8 cellular contexts compared by ENCODE assay signal in genomic region chr20:62237772-62238568, GRCh38. TPM values are rescaled to one million over a fixed set of nuclear protein-coding genes. Genes with fewer than 3 reads are reported as not detected.
DNase-seq lines count a peak whose midpoint lies in the region; ATAC-seq and TF ChIP-seq lines count a peak whose summit lies in the region.

OSBPL2 (plus strand) TSS chr20:62238521; CDS start chr20:62256185, 17,664 bp downstream.

- H3K36me3 ChIP-seq in GM06990 (ENCODE audit: control insufficient read depth, insufficient read depth, low read length) (no peaks in the 10 kb centered on the region; the same call in 1 of the 2 replicates), osteoblast (ENCODE audit: insufficient read depth, low read length) (peaks cover 17% of the 10 kb centered on the region), thoracic aorta (no peaks in the 10 kb centered on the region)

- H3K4me2 ChIP-seq in osteoblast (ENCODE audit: insufficient read depth, low read length), result peak within 1 kb of the TSS; percentile 94

- H3K27me3 ChIP-seq in GM06990 (replicated peaks; ENCODE audit: control insufficient read depth, insufficient read depth, low read length) (no peaks in the 10 kb centered on the region), osteoblast (ENCODE audit: insufficient read depth, low read length) (no peaks in the 10 kb centered on the region), thoracic aorta (replicated peaks; ENCODE audit: insufficient read depth) (no peaks in the 10 kb centered on the region)

- TF ChIP-seq CTCF in GM06990 (IDR thresholded peaks at IDR 0.05; ENCODE audit: insufficient read depth, low read length, poor library complexity, severe bottlenecking) (no peak), osteoblast (IDR thresholded peaks at IDR 0.05; ENCODE audit: extremely low read depth, low read depth, low read length) (no peak), thoracic aorta (IDR thresholded peaks at IDR 0.05) (no peak)

- no peaks in the 10 kb centered on the region for H3K9me3 ChIP-seq in osteoblast (ENCODE audit: low read depth, low read length)
- no peaks in the 10 kb centered on the region for H3K9me3 ChIP-seq in thoracic aorta

- ATAC-seq in HG02610 (IDR thresholded peaks at IDR 0.05; ENCODE audit: unreplicated experiment), result peak; percentile 97
- ATAC-seq in activated naive CD4-positive, alpha-beta T cell treated with anti-CD3 and anti-CD28 coated beads, Interleukin-2, amount 50 U/mL, for 72 hours, result peak; percentile 98 to 99
- ATAC-seq in thoracic aorta (ENCODE audit: insufficient number of reproducible peaks, low FRiP score, low read depth), result peak; percentile 97

- H3K4me1 ChIP-seq in osteoblast (ENCODE audit: insufficient read depth, low read length) (peaks cover 3% of the 10 kb centered on the region), thoracic aorta (ENCODE audit: control insufficient read depth in 1 of 2, low read depth in 2 of 2) (peaks cover 9 to 23% of the 10 kb centered on the region in 2 donors)

- peak within 1 kb of the TSS; percentile 90 for H2AFZ ChIP-seq in osteoblast (ENCODE audit: low read length)

- peak within 1 kb of the TSS; percentile 78 to 94 for H3K27ac Mint-ChIP-seq in activated naive CD4-positive, alpha-beta T cell treated with anti-CD3 and anti-CD28 coated beads, Interleukin-2, amount 50 U/mL, for 72 hours

- no peaks in the 10 kb centered on the region for H3K36me3 Mint-ChIP-seq in activated naive CD4-positive, alpha-beta T cell treated with anti-CD3 and anti-CD28 coated beads, Interleukin-2, amount 50 U/mL, for 72 hours

- DNase-seq in GM06990 (ENCODE audit: extremely low read depth, insufficient read length) (peak; percentile 99), NCI-H1092 treated with DMSO at 0.1 percent for 48 hours (lab: John Stamatoyannopoulos, UW) (peak; percentile 97), SKM-1 (lab: John Stamatoyannopoulos, UW; ENCODE audit: unreplicated experiment) (peak; percentile 89), glomerular endothelial cell (ENCODE audit: extremely low read depth, low read depth, low spot score) (peak; percentile 55), osteoblast (ENCODE audit: insufficient read length, low spot score, missing footprints) (peak; percentile 100), thoracic aorta (ENCODE audit: low spot score) (peak; percentile 97)
- peak; percentile 100 for DNase-seq in activated naive CD4-positive, alpha-beta T cell treated with anti-CD3 and anti-CD28 coated beads, Interleukin-2, amount 50 U/mL, for 72 hours (ENCODE audit: low spot score in 2 of 2)

- H3K79me2 ChIP-seq in osteoblast (ENCODE audit: insufficient read depth, low read length), result peaks cover 44% of the 10 kb centered on the region

- H3K27ac ChIP-seq in osteoblast (ENCODE audit: low read depth, low read length) (peak within 1 kb of the TSS; percentile 60), thoracic aorta (peak within 1 kb of the TSS; percentile 68 to 86)

- H4K20me1 ChIP-seq in osteoblast (ENCODE audit: insufficient read depth, low read length), result peaks cover 36% of the 10 kb centered on the region

- no peaks in the 10 kb centered on the region for H3K9me3 Mint-ChIP-seq in activated naive CD4-positive, alpha-beta T cell treated with anti-CD3 and anti-CD28 coated beads, Interleukin-2, amount 50 U/mL, for 72 hours

- H3K4me3 ChIP-seq in GM06990 (replicated peaks; ENCODE audit: low read depth, low read length) (peak within 1 kb of the TSS; percentile 86), osteoblast (ENCODE audit: insufficient read depth, low read length) (peak within 1 kb of the TSS; percentile 83), thoracic aorta (peak within 1 kb of the TSS; percentile 86)

RNA-seq across cellular contexts. Expression of gene OSBPL2, which starts in this region (rescaled TPM):
- 10 to 100 TPM; 30.0 to 49.5 TPM for total RNA-seq in activated naive CD4-positive, alpha-beta T cell treated with anti-CD3 and anti-CD28 coated beads, Interleukin-2, amount 50 U/mL, for 72 hours
- total RNA-seq in glomerular endothelial cell (19.9 and 25.8 TPM in 2 replicates), osteoblast (35.8 and 39.8 TPM in 2 replicates), thoracic aorta (10 to 100 TPM; 48.5 to 58.5 TPM)

Comparison
In these comparisons a context has a peak if more than half of its experiments do, and no peak if none do; other contexts are left out.
1. Peak in every context shown above with its lines: DNase-seq, ATAC-seq, H3K4me3 ChIP-seq and H3K27ac ChIP-seq.